1 cellular context compared by ENCODE assay signal in genomic region chr7:65062566-65062965, GRCh38.
A peak's percentile ranks its signal among the peaks of the same experiment; 100 is the strongest.
TF ChIP-seq lines count a peak whose summit lies in the region.
"Not testable (repeated sequence)": the region's sequence is repeated elsewhere in the genome, so short reads cannot be mapped to it uniquely, and the experiment has no call there.

No MANE protein-coding gene starts in this region.

TF ChIP-seq in K562, 482 proteins besides CTCF, POLR2A, EP300 and RAD21:
- TF ChIP-seq CEBPB (tag; IDR thresholded peaks at IDR 0.05) (0 out of 2 replicates have a peak, but pooled peaks have one; percentile 7), ATF3 (IDR thresholded peaks at IDR 0.05) (peak; percentile 40; the same call in 1 of the 2 replicates), PKNOX1 (IDR thresholded peaks at IDR 0.05) (0 out of 2 replicates have a peak, but pooled peaks have one; percentile 8)
- not testable (repeated sequence) for TF ChIP-seq ATF3 (CRISPR knock-in tag; conservative IDR thresholded peaks at IDR 0.05)
